Comparison of ENCODE assay signal across 19 cellular contexts in genomic region chr2:141570474-141571131, GRCh38.
DNase-seq lines count a peak whose midpoint lies in the region; ATAC-seq and TF ChIP-seq lines count a peak whose summit lies in the region.
"Had no signal": no experiment of that assay in that cellular context is flagged by ENCODE, and none has a peak within 500 bp of the region (broad histone marks: within the 10 kb centered on the region; RNA-seq: fewer than 3 reads in every experiment).

No MANE protein-coding gene starts in this region.

- peak overlapping the region; percentile 60 for H3K18ac ChIP-seq in neuronal stem cell (ENCODE audit: low read length)

- intact Hi-C loops in Right ventricle myocardium inferior (cut with DNase I) = no loop called here
- intact Hi-C loops in heart right ventricle (cut with DNase I) = no loop called here

- H3K27ac Mint-ChIP-seq in glutamatergic neuron (ENCODE audit: unreplicated experiment) = no peak overlapping the region

- H4K91ac ChIP-seq in neuronal stem cell (ENCODE audit: low read depth, low read length, poor library complexity) = peak overlapping the region; percentile 75

- peaks cover 8% of the 10 kb centered on the region for H3K9me3 Mint-ChIP-seq in glutamatergic neuron (ENCODE audit: unreplicated experiment)

- H3K27me3 Mint-ChIP-seq in glutamatergic neuron (ENCODE audit: unreplicated experiment) = peaks cover 2% of the 10 kb centered on the region

- peak overlapping the region; percentile 68 for H2AFZ ChIP-seq in neuronal stem cell (ENCODE audit: low read length)
- H2AFZ ChIP-seq: GM23248 had no signal

- ATAC-seq in Right ventricle myocardium inferior = peak; percentile 76
- no peak for ATAC-seq in heart right ventricle

- H3K9me3 ChIP-seq in heart right ventricle = peaks cover 0 to 22% (median 0%) of the 10 kb centered on the region in 11 donors
- H3K9me3 ChIP-seq in neuronal stem cell (replicated peaks in 1 of 2; ENCODE audit: control insufficient read depth in 2 of 2, insufficient read depth in 1 of 2, low read depth in 1 of 2, low read length in 2 of 2) = no peaks in the 10 kb centered on the region
- H3K9me3 ChIP-seq: Peyer's patch had no signal

- H3K4me2 ChIP-seq in neuronal stem cell (ENCODE audit: insufficient read depth, low read length, poor library complexity, severe bottlenecking) = no peak overlapping the region
- H3K4me2 ChIP-seq: BLaER1 treated with 17β-estradiol and CSF1 and Interleukin-3, amounts not matched to agents 10 nM and 100 nM had no signal

- no peak for TF ChIP-seq CTCF in heart right ventricle (IDR thresholded peaks at IDR 0.05)
- no peak for TF ChIP-seq CTCF in glutamatergic neuron (IDR thresholded peaks at IDR 0.05; ENCODE audit: partially characterized antibody, unreplicated experiment)

- H3K27me3 ChIP-seq in heart right ventricle (no peaks in the 10 kb centered on the region), neuronal stem cell (ENCODE audit: control insufficient read depth in 3 of 3, insufficient read depth in 3 of 3, low read depth in 1 of 3, low read length in 3 of 3) (no peaks in the 10 kb centered on the region)
- H3K27me3 ChIP-seq: BLaER1 treated with 17β-estradiol and CSF1 and Interleukin-3, amounts not matched to agents 10 nM and 100 nM; Peyer's patch had no signal

- H3K4me1 Mint-ChIP-seq in glutamatergic neuron (ENCODE audit: low read depth, unreplicated experiment) = peaks cover 2% of the 10 kb centered on the region

- H2BK15ac ChIP-seq in neuronal stem cell (ENCODE audit: low read length) = no peak overlapping the region

- H3K4me3 Mint-ChIP-seq in glutamatergic neuron (ENCODE audit: unreplicated experiment) = no peak overlapping the region

- peak overlapping the region; percentile 68 for H2AK5ac ChIP-seq in neuronal stem cell (ENCODE audit: low read depth, low read length)

- DNase-seq in Right ventricle myocardium inferior (ENCODE audit: missing footprints) = peak; percentile 27
- DNase-seq in heart right ventricle = no peak
- DNase-seq in NCI-H82 (lab: John Stamatoyannopoulos, UW) = peak; percentile 89
- peak; percentile 31 for DNase-seq in glutamatergic neuron
- DNase-seq in neuronal stem cell (ENCODE audit: low spot score) = no peak
- no peak for DNase-seq in activated CD4-positive, CD25-positive, alpha-beta regulatory T cell treated with anti-CD3 and anti-CD28 coated beads, Interleukin-2, amount 50 U/mL, for 72 hours
- DNase-seq in foreskin melanocyte = no peak
- no peak for DNase-seq in DMS53 (lab: John Stamatoyannopoulos, UW)
- DNase-seq: DMS 273 treated with DMSO at 0.1 percent for 48 hours, GM23248, Karpas-422, MM.1S, NCI-H1105, NCI-H1694 treated with DMSO at 0.1 percent for 48 hours, NCI-H748 treated with DMSO at 0.1 percent for 48 hours, Peyer's patch, SIG-M5 had no signal

- H3K14ac ChIP-seq in neuronal stem cell (ENCODE audit: low read length) = no peak overlapping the region

- no peak overlapping the region for H4K8ac ChIP-seq in neuronal stem cell (ENCODE audit: low read depth, low read length)

- H3K36me3 ChIP-seq in heart right ventricle (no peaks in the 10 kb centered on the region), neuronal stem cell (replicated peaks in 1 of 2; ENCODE audit: control insufficient read depth in 2 of 2, insufficient read depth in 2 of 2, low read length in 2 of 2) (no peaks in the 10 kb centered on the region)
- H3K36me3 ChIP-seq: BLaER1 treated with 17β-estradiol and CSF1 and Interleukin-3, amounts not matched to agents 10 nM and 100 nM; Peyer's patch had no signal

- no peak overlapping the region for H3K27ac ChIP-seq in heart right ventricle
- no peak overlapping the region for H3K27ac ChIP-seq in neuronal stem cell (replicated peaks; ENCODE audit: low read length)
- H3K27ac ChIP-seq: 22Rv1; BLaER1 treated with 17β-estradiol and CSF1 and Interleukin-3, amounts not matched to agents 10 nM and 100 nM; GM23248; Peyer's patch had no signal

- H2BK12ac ChIP-seq in neuronal stem cell (ENCODE audit: low read length) = no peak overlapping the region

- no peak overlapping the region for H3K9ac ChIP-seq in neuronal stem cell (ENCODE audit: low read depth, low read length, poor library complexity)
- H3K9ac ChIP-seq: BLaER1 treated with 17β-estradiol and CSF1 and Interleukin-3, amounts not matched to agents 10 nM and 100 nM; GM23248 had no signal

- H3K4ac ChIP-seq in neuronal stem cell (ENCODE audit: low read length) = no peak overlapping the region

- H3K4me1 ChIP-seq in heart right ventricle = no peaks in the 10 kb centered on the region
- H3K4me1 ChIP-seq in neuronal stem cell (ENCODE audit: control insufficient read depth in 2 of 2, insufficient read depth in 1 of 2, low read depth in 1 of 2, low read length in 2 of 2) = peaks cover 0 to 8% of the 10 kb centered on the region in 2 donors
- H3K4me1 ChIP-seq: BLaER1 treated with 17β-estradiol and CSF1 and Interleukin-3, amounts not matched to agents 10 nM and 100 nM; Peyer's patch had no signal

- H2BK120ac ChIP-seq in neuronal stem cell (ENCODE audit: low read depth, low read length) = no peak overlapping the region

- H2BK5ac ChIP-seq in neuronal stem cell (ENCODE audit: low read length) = no peak overlapping the region

- H3K36me3 Mint-ChIP-seq in glutamatergic neuron (ENCODE audit: unreplicated experiment) = peaks cover 7% of the 10 kb centered on the region

- no peaks in the 10 kb centered on the region for H3K79me1 ChIP-seq in neuronal stem cell (ENCODE audit: low read depth, low read length)

- WGBS in heart right ventricle, 2 donors = 60 to 66% methylated on average over 10 of the region's 10 CpGs
- no CpG with 5 or more reads among the region's 10 CpGs for WGBS in neuronal stem cell (ENCODE audit: extremely low coverage in 2 of 2, insufficient read length in 2 of 2, insufficient replicate concordance in 1 of 2), 2 donors

- H3K4me3 ChIP-seq in heart right ventricle = no peak overlapping the region
- peak overlapping the region in 1 of 2 donors; percentile 29 for H3K4me3 ChIP-seq in neuronal stem cell (ENCODE audit: low read length in 2 of 2)
- H3K4me3 ChIP-seq: BLaER1 treated with 17β-estradiol and CSF1 and Interleukin-3, amounts not matched to agents 10 nM and 100 nM; GM23248; Peyer's patch had no signal

- H3K23ac ChIP-seq in neuronal stem cell (ENCODE audit: low read depth, low read length, poor library complexity) = no peak overlapping the region

Comparison
In these comparisons a context has a peak if more than half of its experiments do, and no peak if none do; other contexts are left out.
1. DNase-seq: peak in Right ventricle myocardium inferior (single experiment), NCI-H82 (single experiment) and glutamatergic neuron (single experiment); none in heart right ventricle (0 of 2), neuronal stem cell (single experiment), activated CD4-positive, CD25-positive, alpha-beta regulatory T cell treated with anti-CD3 and anti-CD28 coated beads, Interleukin-2, amount 50 U/mL, for 72 hours (single experiment), foreskin melanocyte (single experiment) and DMS53 (single experiment).